In genomic region chr10:11036424-11037011, GRCh38 we compare ENCODE assay signal across 8 cellular contexts. TPM values are rescaled to one million over a fixed set of nuclear protein-coding genes. Genes with fewer than 3 reads are reported as not detected.
DNase-seq lines count a peak whose midpoint lies in the region; ATAC-seq and TF ChIP-seq lines count a peak whose summit lies in the region.

No MANE protein-coding gene starts in this region.

- intact Hi-C loops in HCT116 (cut with micrococcal nuclease) (loop anchor here (2.0 kb wide), 1 partner anchor 1706 kb away; no protein-coding TSS in a partner anchor), ascending aorta (cut with DNase I) (loop anchor here (2.0 kb wide), 1 partner anchor 18 kb away; no protein-coding TSS in a partner anchor)

- H4K20me1 ChIP-seq in HCT116 (ENCODE audit: insufficient read depth), result no peaks in the 10 kb centered on the region

- H2AFZ ChIP-seq in HCT116 (ENCODE audit: low read depth, low read length, poor library complexity, severe bottlenecking), result no peak overlapping the region

- H3K27ac ChIP-seq in AG04450 (ENCODE audit: low read depth, low read length), result no peak overlapping the region
- H3K27ac ChIP-seq in HCT116 (ENCODE audit: low read depth, low read length), result no peak overlapping the region
- no peak overlapping the region for H3K27ac ChIP-seq in ascending aorta

- no peak overlapping the region for H3K9ac ChIP-seq in HCT116 (ENCODE audit: low read length)

- no peaks in the 10 kb centered on the region for H3K4me1 Mint-ChIP-seq in stimulated activated memory B cell treated with anti-CD40 and anti-IgM and Interleukin-4, amounts not matched to agents 10 μg/mL and 1 μg/mL and 100 μg/mL, for 72 hours
- H3K4me1 Mint-ChIP-seq in T-helper 2 cell treated with Interferon-gamma antibody and Interleukin-4, amounts not matched to agents 5 μg/mL and 100 μg/mL, for 36 hours (ENCODE audit: low read depth), result no peaks in the 10 kb centered on the region

- no peak overlapping the region for H3K27ac Mint-ChIP-seq in stimulated activated memory B cell treated with anti-CD40 and anti-IgM and Interleukin-4, amounts not matched to agents 10 μg/mL and 1 μg/mL and 100 μg/mL, for 72 hours
- H3K27ac Mint-ChIP-seq in T-helper 2 cell treated with Interferon-gamma antibody and Interleukin-4, amounts not matched to agents 5 μg/mL and 100 μg/mL, for 36 hours, result no peak overlapping the region

- H3K4me3 ChIP-seq in AG04450 (ENCODE audit: low read depth, low read length) (no peak overlapping the region), HCT116 (replicated peaks in 1 of 2; ENCODE audit: low read depth in 1 of 2, low read length in 2 of 2) (no peak overlapping the region), ascending aorta (no peak overlapping the region)

- no peaks in the 10 kb centered on the region for H3K9me2 ChIP-seq in HCT116 (ENCODE audit: insufficient read depth)

- RAD21 ChIA-PET in HCT116 (lab: Charles Lee; ENCODE audit: low non-redundant PET in 1 of 2, low total read pairs in 2 of 2, uncharacterized antibody in 2 of 2, unreplicated experiment in 2 of 2), result no interaction called here

- TF ChIP-seq CTCF in AG04450 (IDR thresholded peaks at IDR 0.05; ENCODE audit: low read depth, low read length) (peak; percentile 67), HCT116 (IDR thresholded peaks at IDR 0.05 in 2 of 3, conservative IDR thresholded peaks at IDR 0.05 in 1 of 3; ENCODE audit: borderline replicate concordance in 1 of 3, insufficient read depth in 1 of 3, low read depth in 2 of 3, low read length in 2 of 3) (peak in 2 of 3 experiments; percentile 38 to 43; a peak in 4 of 6 replicates), ascending aorta (IDR thresholded peaks at IDR 0.05) (peak; percentile 14 to 57 (median 53))

- no peak overlapping the region for H3K4me3 Mint-ChIP-seq in stimulated activated memory B cell treated with anti-CD40 and anti-IgM and Interleukin-4, amounts not matched to agents 10 μg/mL and 1 μg/mL and 100 μg/mL, for 72 hours
- no peak overlapping the region for H3K4me3 Mint-ChIP-seq in T-helper 2 cell treated with Interferon-gamma antibody and Interleukin-4, amounts not matched to agents 5 μg/mL and 100 μg/mL, for 36 hours

- H3K9me3 ChIP-seq in AG04450 (ENCODE audit: control insufficient read depth, insufficient read depth, low read length) (no peaks in the 10 kb centered on the region), HCT116 (ENCODE audit: control insufficient read depth in 1 of 2, insufficient read depth in 1 of 2, low read depth in 1 of 2, low read length in 2 of 2) (peaks cover 0 to 6% of the 10 kb centered on the region in 2 experiments; a peak in 2 of 4 replicates), ascending aorta (no peaks in the 10 kb centered on the region)

- DNase-seq in AG04450 (ENCODE audit: low read depth, low spot score) (peak; percentile 16), HCT116 (ENCODE audit: low read depth, low spot score) (no peak), ascending aorta (ENCODE audit: low spot score in 2 of 2) (no peak), iris pigment epithelial cell (ENCODE audit: low read depth) (peak; percentile 55)
- DNase-seq in effector CD4-positive, alpha-beta T cell, result no peak
- DNase-seq in T-helper 2 cell treated with Interferon-gamma antibody and Interleukin-4, amounts not matched to agents 5 μg/mL and 100 μg/mL, for 36 hours (ENCODE audit: low spot score), result no peak

- no TSS peak for BruUV-seq in HCT116 (replicated peaks; lab: Mats Ljungman, UMichigan)

- ATAC-seq in HCT116 (peak; percentile 53; the same call in 1 of the 2 replicates), HG02870 (IDR thresholded peaks at IDR 0.05; ENCODE audit: unreplicated experiment) (no peak)
- no peak for ATAC-seq in stimulated activated memory B cell treated with anti-CD40 and anti-IgM and Interleukin-4, amounts not matched to agents 10 μg/mL and 1 μg/mL and 100 μg/mL, for 72 hours

- H3K27me3 Mint-ChIP-seq in stimulated activated memory B cell treated with anti-CD40 and anti-IgM and Interleukin-4, amounts not matched to agents 10 μg/mL and 1 μg/mL and 100 μg/mL, for 72 hours, result peaks cover 28% of the 10 kb centered on the region
- peaks cover 39% of the 10 kb centered on the region for H3K27me3 Mint-ChIP-seq in T-helper 2 cell treated with Interferon-gamma antibody and Interleukin-4, amounts not matched to agents 5 μg/mL and 100 μg/mL, for 36 hours (ENCODE audit: low read depth)

- H3K79me2 ChIP-seq in HCT116 (ENCODE audit: insufficient read depth, low read length), result no peaks in the 10 kb centered on the region

- no peak for TF ChIP-seq POLR2A in HCT116 (IDR thresholded peaks at IDR 0.05; ENCODE audit: borderline replicate concordance, extremely low read depth, insufficient read depth, insufficient read length)

- H3K36me3 ChIP-seq in HCT116 (ENCODE audit: control insufficient read depth in 1 of 2, insufficient read depth in 2 of 2, low read length in 2 of 2), result no peaks in the 10 kb centered on the region
- H3K36me3 ChIP-seq in ascending aorta, result no peaks in the 10 kb centered on the region

- H3K27me3 ChIP-seq in AG04450 (ENCODE audit: control insufficient read depth, insufficient read depth, low read length) (no peaks in the 10 kb centered on the region), HCT116 (ENCODE audit: insufficient read depth, low read length) (no peaks in the 10 kb centered on the region), ascending aorta (no peaks in the 10 kb centered on the region)

- no peak overlapping the region for H3K4me2 ChIP-seq in HCT116 (ENCODE audit: low read length)

- H3K9me3 Mint-ChIP-seq in stimulated activated memory B cell treated with anti-CD40 and anti-IgM and Interleukin-4, amounts not matched to agents 10 μg/mL and 1 μg/mL and 100 μg/mL, for 72 hours, result no peaks in the 10 kb centered on the region
- no peaks in the 10 kb centered on the region for H3K9me3 Mint-ChIP-seq in T-helper 2 cell treated with Interferon-gamma antibody and Interleukin-4, amounts not matched to agents 5 μg/mL and 100 μg/mL, for 36 hours

- H3K4me1 ChIP-seq in HCT116 (ENCODE audit: control insufficient read depth in 1 of 2, insufficient read depth in 2 of 2, low read length in 2 of 2) (no peaks in the 10 kb centered on the region), ascending aorta (peaks cover 0 to 7% of the 10 kb centered on the region in 2 donors)

- H3K36me3 Mint-ChIP-seq in stimulated activated memory B cell treated with anti-CD40 and anti-IgM and Interleukin-4, amounts not matched to agents 10 μg/mL and 1 μg/mL and 100 μg/mL, for 72 hours, result no peaks in the 10 kb centered on the region
- H3K36me3 Mint-ChIP-seq in T-helper 2 cell treated with Interferon-gamma antibody and Interleukin-4, amounts not matched to agents 5 μg/mL and 100 μg/mL, for 36 hours (ENCODE audit: low read depth), result no peaks in the 10 kb centered on the region

- peak; percentile 32 for TF ChIP-seq RAD21 in HCT116 (IDR thresholded peaks at IDR 0.05; ENCODE audit: low read depth)

- POLR2A ChIA-PET in AG04450 (lab: Yijun Ruan, JAX) (no interaction called here), HCT116 (lab: Charles Lee) (no interaction called here)

- CTCF ChIA-PET in AG04450 (lab: Charles Lee), result interaction anchor here (0.6 to 3.2 kb wide), 14 partner anchors 13 to 1705 kb away, joined by 3 to 15 read pairs (median 3); no protein-coding TSS in a partner anchor
- CTCF ChIA-PET in HCT116 (lab: Charles Lee), result no interaction called here

TF ChIP-seq in HCT116, 20 proteins besides CTCF, POLR2A, EP300 and RAD21:
- TF ChIP-seq YY1 (IDR thresholded peaks at IDR 0.05; ENCODE audit: extremely low read depth, insufficient replicate concordance, low read depth, low read length), result no peak
- TF ChIP-seq JUND (IDR thresholded peaks at IDR 0.05), result no peak
- TF ChIP-seq SP1 (IDR thresholded peaks at IDR 0.05; ENCODE audit: low read depth), result no peak
- no peak for TF ChIP-seq MAX (IDR thresholded peaks at IDR 0.05)
- no peak for TF ChIP-seq TCF7L2 (IDR thresholded peaks at IDR 0.05; ENCODE audit: borderline replicate concordance, extremely low read depth, insufficient read depth, insufficient read length)

RNA-seq across cellular contexts. Expression of gene CELF2, which starts 18.8 kb away (rescaled TPM):
- polyA plus RNA-seq in AG04450 (2011; rRNA removed), result 20.9 and 24.7 TPM in 2 replicates
- 26.2 and 26.7 TPM in 2 replicates for polyA minus RNA-seq in AG04450 (2011; rRNA and poly(A)+ RNA removed)
- total RNA-seq in HCT116 (2021; ENCODE audit: unreplicated experiment) (0.66 TPM), ascending aorta (26.6 TPM)
- 0.01 TPM in 1 of 2 replicates, not detected in the other for polyA plus RNA-seq in HCT116 (2012)

Comparison
In these comparisons a context has a peak if more than half of its experiments do, and no peak if none do; other contexts are left out.
1. DNase-seq: peak in AG04450 (single experiment) and iris pigment epithelial cell (single experiment); none in HCT116 (single experiment), ascending aorta (0 of 2), effector CD4-positive, alpha-beta T cell (single experiment) and T-helper 2 cell treated with Interferon-gamma antibody and Interleukin-4, amounts not matched to agents 5 μg/mL and 100 μg/mL, for 36 hours (single experiment).
2. RNA of gene CELF2, which starts 18.8 kb away (total RNA-seq): 26.6 TPM in ascending aorta (single experiment); 0.66 TPM in HCT116 (single experiment); every median in the first group is over 10 times any median in the second.
3. Peak in every context shown above with its lines, with median percentiles within 50 percentile points of each other: CTCF ChIP-seq.